1 cellular context compared by ENCODE assay signal in genomic region chr11:68343761-68344256, GRCh38.
TF ChIP-seq lines count a peak whose summit lies in the region.

No MANE protein-coding gene starts in this region.

TF ChIP-seq in HepG2, 621 proteins besides CTCF, POLR2A, EP300 and RAD21 (continued from another document and continues in another):
- TF ChIP-seq TFAP4 (IDR thresholded peaks at IDR 0.05; ENCODE audit: borderline replicate concordance, low read depth) (peak; percentile 79; the same call in 1 of the 2 replicates), ZBTB10 (CRISPR knock-in tag; IDR thresholded peaks at IDR 0.05; ENCODE audit: borderline replicate concordance) (no peak), ZNF563 (CRISPR knock-in tag; IDR thresholded peaks at IDR 0.05) (no peak), ZNF510 (CRISPR knock-in tag; IDR thresholded peaks at IDR 0.05; ENCODE audit: low read depth) (no peak), ZNF772 (CRISPR knock-in tag; IDR thresholded peaks at IDR 0.05) (no peak), JUND (CRISPR knock-in tag; IDR thresholded peaks at IDR 0.05) (no peak), ARID5B (CRISPR knock-in tag; IDR thresholded peaks at IDR 0.05) (peak; percentile 47), SALL2 (CRISPR knock-in tag; IDR thresholded peaks at IDR 0.05) (no peak), ZNF577 (CRISPR knock-in tag; IDR thresholded peaks at IDR 0.05; ENCODE audit: borderline replicate concordance, low read depth) (no peak), RFX3 (CRISPR knock-in tag; IDR thresholded peaks at IDR 0.05) (no peak), DMTF1 (CRISPR knock-in tag; IDR thresholded peaks at IDR 0.05) (no peak), JARID2 (CRISPR knock-in tag; IDR thresholded peaks at IDR 0.05; ENCODE audit: insufficient replicate concordance) (no peak), ZNF605 (CRISPR knock-in tag; IDR thresholded peaks at IDR 0.05) (no peak), ZNF451 (CRISPR knock-in tag; IDR thresholded peaks at IDR 0.05) (no peak), ZMYM4 (CRISPR knock-in tag; IDR thresholded peaks at IDR 0.05) (no peak), ZNF546 (CRISPR knock-in tag; conservative IDR thresholded peaks at IDR 0.05) (no peak), ZNF558 (CRISPR knock-in tag; IDR thresholded peaks at IDR 0.05; ENCODE audit: borderline replicate concordance) (no peak), CCAR2 (optimal IDR thresholded peaks at IDR 0.05; ENCODE audit: low read depth, low read length) (no peak), ZFX (CRISPR knock-in tag; IDR thresholded peaks at IDR 0.05; ENCODE audit: low read depth) (no peak), PRMT3 (CRISPR knock-in tag; IDR thresholded peaks at IDR 0.05; ENCODE audit: borderline replicate concordance, low read depth) (no peak), ZNF512B (CRISPR knock-in tag; IDR thresholded peaks at IDR 0.05; ENCODE audit: borderline replicate concordance) (no peak), SSRP1 (CRISPR knock-in tag; IDR thresholded peaks at IDR 0.05) (no peak), ZNF138 (CRISPR knock-in tag; IDR thresholded peaks at IDR 0.05; ENCODE audit: low read depth) (no peak), MAZ (IDR thresholded peaks at IDR 0.05; ENCODE audit: borderline replicate concordance, low read depth, low read length) (no peak), MAZ (CRISPR knock-in tag; IDR thresholded peaks at IDR 0.05; ENCODE audit: low read depth) (no peak), AGO1 (IDR thresholded peaks at IDR 0.05; ENCODE audit: low read depth, low read length, poor library complexity, severe bottlenecking) (no peak), SATB2 (CRISPR knock-in tag; IDR thresholded peaks at IDR 0.05) (no peak), WIZ (CRISPR knock-in tag; IDR thresholded peaks at IDR 0.05) (no peak), NONO (IDR thresholded peaks at IDR 0.05) (no peak), NONO (CRISPR knock-in tag; conservative IDR thresholded peaks at IDR 0.05) (peak; percentile 49; the same call in 1 of the 2 replicates), NR2F6 (IDR thresholded peaks at IDR 0.05) (peak; percentile 74), NR2F6 (CRISPR knock-in tag; IDR thresholded peaks at IDR 0.05) (peak; percentile 80), HDAC1 (CRISPR knock-in tag; IDR thresholded peaks at IDR 0.05) (no peak), ZNF280D (CRISPR knock-in tag; IDR thresholded peaks at IDR 0.05) (no peak), NCOR1 (IDR thresholded peaks at IDR 0.05; ENCODE audit: borderline replicate concordance, low read length) (no peak), ZNF160 (CRISPR knock-in tag; IDR thresholded peaks at IDR 0.05) (no peak), ZNF781 (CRISPR knock-in tag; IDR thresholded peaks at IDR 0.05; ENCODE audit: borderline replicate concordance, not compliant biosample characterization) (no peak), ZNF878 (CRISPR knock-in tag; IDR thresholded peaks at IDR 0.05) (no peak), ZNF512 (CRISPR knock-in tag; IDR thresholded peaks at IDR 0.05) (no peak), ZFP41 (CRISPR knock-in tag; IDR thresholded peaks at IDR 0.05; ENCODE audit: borderline replicate concordance) (no peak), GABPB1 (CRISPR knock-in tag; IDR thresholded peaks at IDR 0.05) (peak; percentile 27; the same call in 1 of the 2 replicates), ATF5 (CRISPR knock-in tag; IDR thresholded peaks at IDR 0.05; ENCODE audit: low read depth) (no peak), HMG20A (CRISPR knock-in tag; IDR thresholded peaks at IDR 0.05; ENCODE audit: borderline replicate concordance) (no peak), YEATS4 (CRISPR knock-in tag; IDR thresholded peaks at IDR 0.05; ENCODE audit: borderline replicate concordance) (no peak), MXD1 (CRISPR knock-in tag; IDR thresholded peaks at IDR 0.05) (no peak), MZF1 (CRISPR knock-in tag; IDR thresholded peaks at IDR 0.05; ENCODE audit: borderline replicate concordance) (no peak), HNRNPLL (IDR thresholded peaks at IDR 0.05; ENCODE audit: low read depth, low read length, poor library complexity, severe bottlenecking) (no peak), SUZ12 (IDR thresholded peaks at IDR 0.05; ENCODE audit: low read depth, low read length) (no peak), TBX2 (CRISPR knock-in tag; IDR thresholded peaks at IDR 0.05; ENCODE audit: borderline replicate concordance) (peak; percentile 70; the same call in 1 of the 2 replicates), TEAD2 (CRISPR knock-in tag; IDR thresholded peaks at IDR 0.05) (no peak)
